In the genomic region with DNA sequence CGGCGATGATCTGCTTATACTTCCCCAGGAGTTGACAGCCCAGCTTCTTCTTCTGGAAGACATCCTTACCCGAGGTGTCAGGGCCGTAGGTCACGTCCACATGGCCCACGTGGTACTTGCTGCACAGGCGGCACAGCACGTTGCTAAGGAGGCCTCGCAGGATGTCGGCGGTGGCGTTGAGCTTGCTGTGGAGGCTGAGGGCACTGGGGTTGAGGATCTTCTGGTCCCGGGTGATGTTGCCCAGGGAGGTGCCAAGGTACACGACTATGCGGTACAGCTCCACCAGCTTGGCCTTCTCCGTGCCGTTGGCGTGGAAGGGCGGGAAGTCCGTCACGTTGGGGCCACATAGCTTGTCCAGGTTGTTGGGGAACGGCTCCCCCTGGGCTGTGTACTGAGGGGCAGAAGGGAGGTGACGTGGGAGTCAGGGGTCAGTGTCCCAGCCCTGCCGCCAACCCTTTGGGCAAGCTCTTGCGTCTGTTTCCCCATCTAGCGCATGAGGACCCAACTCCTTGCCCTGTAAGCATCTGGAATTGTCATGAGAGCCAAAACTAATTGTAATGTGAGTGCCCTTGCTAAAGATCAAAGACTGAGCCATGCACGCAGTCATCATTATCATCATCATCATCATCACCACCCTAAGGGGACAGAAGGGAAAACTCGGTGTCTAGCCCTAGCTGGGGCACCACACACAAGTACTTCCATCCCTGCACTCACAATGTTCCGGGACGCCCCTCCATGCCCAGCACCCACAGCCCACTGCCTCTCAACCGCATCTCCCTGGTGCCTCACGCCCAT, we compare ENCODE assay signal across 1 cellular context.
TF ChIP-seq lines count a peak whose summit lies in the region.

No MANE protein-coding gene starts in this region.

TF ChIP-seq in K562, 482 proteins besides CTCF, POLR2A, EP300 and RAD21:
- no peak for TF ChIP-seq ETV5 (CRISPR knock-in tag; IDR thresholded peaks at IDR 0.05; ENCODE audit: low read depth)
- no peak for TF ChIP-seq NR1H2 (CRISPR knock-in tag; IDR thresholded peaks at IDR 0.05)
- TF ChIP-seq CXXC5 (CRISPR knock-in tag; IDR thresholded peaks at IDR 0.05): no peak
- TF ChIP-seq DACH1 (IDR thresholded peaks at IDR 0.05; ENCODE audit: partially characterized antibody): no peak
- no peak for TF ChIP-seq HCFC1 (IDR thresholded peaks at IDR 0.05; ENCODE audit: low read depth, low read length)
- no peak for TF ChIP-seq ZNF212 (CRISPR knock-in tag; IDR thresholded peaks at IDR 0.05)
- no peak for TF ChIP-seq RBBP5 (IDR thresholded peaks at IDR 0.05; ENCODE audit: borderline replicate concordance, insufficient read depth, low read length, poor library complexity, severe bottlenecking)
- TF ChIP-seq, protein P1, sequence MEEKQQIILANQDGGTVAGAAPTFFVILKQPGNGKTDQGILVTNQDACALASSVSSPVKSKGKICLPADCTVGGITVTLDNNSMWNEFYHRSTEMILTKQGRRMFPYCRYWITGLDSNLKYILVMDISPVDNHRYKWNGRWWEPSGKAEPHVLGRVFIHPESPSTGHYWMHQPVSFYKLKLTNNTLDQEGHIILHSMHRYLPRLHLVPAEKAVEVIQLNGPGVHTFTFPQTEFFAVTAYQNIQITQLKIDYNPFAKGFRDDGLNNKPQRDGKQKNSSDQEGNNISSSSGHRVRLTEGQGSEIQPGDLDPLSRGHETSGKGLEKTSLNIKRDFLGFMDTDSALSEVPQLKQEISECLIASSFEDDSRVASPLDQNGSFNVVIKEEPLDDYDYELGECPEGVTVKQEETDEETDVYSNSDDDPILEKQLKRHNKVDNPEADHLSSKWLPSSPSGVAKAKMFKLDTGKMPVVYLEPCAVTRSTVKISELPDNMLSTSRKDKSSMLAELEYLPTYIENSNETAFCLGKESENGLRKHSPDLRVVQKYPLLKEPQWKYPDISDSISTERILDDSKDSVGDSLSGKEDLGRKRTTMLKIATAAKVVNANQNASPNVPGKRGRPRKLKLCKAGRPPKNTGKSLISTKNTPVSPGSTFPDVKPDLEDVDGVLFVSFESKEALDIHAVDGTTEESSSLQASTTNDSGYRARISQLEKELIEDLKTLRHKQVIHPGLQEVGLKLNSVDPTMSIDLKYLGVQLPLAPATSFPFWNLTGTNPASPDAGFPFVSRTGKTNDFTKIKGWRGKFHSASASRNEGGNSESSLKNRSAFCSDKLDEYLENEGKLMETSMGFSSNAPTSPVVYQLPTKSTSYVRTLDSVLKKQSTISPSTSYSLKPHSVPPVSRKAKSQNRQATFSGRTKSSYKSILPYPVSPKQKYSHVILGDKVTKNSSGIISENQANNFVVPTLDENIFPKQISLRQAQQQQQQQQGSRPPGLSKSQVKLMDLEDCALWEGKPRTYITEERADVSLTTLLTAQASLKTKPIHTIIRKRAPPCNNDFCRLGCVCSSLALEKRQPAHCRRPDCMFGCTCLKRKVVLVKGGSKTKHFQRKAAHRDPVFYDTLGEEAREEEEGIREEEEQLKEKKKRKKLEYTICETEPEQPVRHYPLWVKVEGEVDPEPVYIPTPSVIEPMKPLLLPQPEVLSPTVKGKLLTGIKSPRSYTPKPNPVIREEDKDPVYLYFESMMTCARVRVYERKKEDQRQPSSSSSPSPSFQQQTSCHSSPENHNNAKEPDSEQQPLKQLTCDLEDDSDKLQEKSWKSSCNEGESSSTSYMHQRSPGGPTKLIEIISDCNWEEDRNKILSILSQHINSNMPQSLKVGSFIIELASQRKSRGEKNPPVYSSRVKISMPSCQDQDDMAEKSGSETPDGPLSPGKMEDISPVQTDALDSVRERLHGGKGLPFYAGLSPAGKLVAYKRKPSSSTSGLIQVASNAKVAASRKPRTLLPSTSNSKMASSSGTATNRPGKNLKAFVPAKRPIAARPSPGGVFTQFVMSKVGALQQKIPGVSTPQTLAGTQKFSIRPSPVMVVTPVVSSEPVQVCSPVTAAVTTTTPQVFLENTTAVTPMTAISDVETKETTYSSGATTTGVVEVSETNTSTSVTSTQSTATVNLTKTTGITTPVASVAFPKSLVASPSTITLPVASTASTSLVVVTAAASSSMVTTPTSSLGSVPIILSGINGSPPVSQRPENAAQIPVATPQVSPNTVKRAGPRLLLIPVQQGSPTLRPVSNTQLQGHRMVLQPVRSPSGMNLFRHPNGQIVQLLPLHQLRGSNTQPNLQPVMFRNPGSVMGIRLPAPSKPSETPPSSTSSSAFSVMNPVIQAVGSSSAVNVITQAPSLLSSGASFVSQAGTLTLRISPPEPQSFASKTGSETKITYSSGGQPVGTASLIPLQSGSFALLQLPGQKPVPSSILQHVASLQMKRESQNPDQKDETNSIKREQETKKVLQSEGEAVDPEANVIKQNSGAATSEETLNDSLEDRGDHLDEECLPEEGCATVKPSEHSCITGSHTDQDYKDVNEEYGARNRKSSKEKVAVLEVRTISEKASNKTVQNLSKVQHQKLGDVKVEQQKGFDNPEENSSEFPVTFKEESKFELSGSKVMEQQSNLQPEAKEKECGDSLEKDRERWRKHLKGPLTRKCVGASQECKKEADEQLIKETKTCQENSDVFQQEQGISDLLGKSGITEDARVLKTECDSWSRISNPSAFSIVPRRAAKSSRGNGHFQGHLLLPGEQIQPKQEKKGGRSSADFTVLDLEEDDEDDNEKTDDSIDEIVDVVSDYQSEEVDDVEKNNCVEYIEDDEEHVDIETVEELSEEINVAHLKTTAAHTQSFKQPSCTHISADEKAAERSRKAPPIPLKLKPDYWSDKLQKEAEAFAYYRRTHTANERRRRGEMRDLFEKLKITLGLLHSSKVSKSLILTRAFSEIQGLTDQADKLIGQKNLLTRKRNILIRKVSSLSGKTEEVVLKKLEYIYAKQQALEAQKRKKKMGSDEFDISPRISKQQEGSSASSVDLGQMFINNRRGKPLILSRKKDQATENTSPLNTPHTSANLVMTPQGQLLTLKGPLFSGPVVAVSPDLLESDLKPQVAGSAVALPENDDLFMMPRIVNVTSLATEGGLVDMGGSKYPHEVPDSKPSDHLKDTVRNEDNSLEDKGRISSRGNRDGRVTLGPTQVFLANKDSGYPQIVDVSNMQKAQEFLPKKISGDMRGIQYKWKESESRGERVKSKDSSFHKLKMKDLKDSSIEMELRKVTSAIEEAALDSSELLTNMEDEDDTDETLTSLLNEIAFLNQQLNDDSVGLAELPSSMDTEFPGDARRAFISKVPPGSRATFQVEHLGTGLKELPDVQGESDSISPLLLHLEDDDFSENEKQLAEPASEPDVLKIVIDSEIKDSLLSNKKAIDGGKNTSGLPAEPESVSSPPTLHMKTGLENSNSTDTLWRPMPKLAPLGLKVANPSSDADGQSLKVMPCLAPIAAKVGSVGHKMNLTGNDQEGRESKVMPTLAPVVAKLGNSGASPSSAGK (IDR thresholded peaks at IDR 0.05): peak; percentile 29; the same call in 1 of the 2 replicates
- TF ChIP-seq, protein P2, sequence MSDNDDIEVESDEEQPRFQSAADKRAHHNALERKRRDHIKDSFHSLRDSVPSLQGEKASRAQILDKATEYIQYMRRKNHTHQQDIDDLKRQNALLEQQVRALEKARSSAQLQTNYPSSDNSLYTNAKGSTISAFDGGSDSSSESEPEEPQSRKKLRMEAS (CRISPR knock-in tag; IDR thresholded peaks at IDR 0.05): 0 out of 2 replicates have a peak, but pooled peaks have one; percentile 23
- TF ChIP-seq, protein P3, sequence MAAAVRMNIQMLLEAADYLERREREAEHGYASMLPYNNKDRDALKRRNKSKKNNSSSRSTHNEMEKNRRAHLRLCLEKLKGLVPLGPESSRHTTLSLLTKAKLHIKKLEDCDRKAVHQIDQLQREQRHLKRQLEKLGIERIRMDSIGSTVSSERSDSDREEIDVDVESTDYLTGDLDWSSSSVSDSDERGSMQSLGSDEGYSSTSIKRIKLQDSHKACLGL (CRISPR knock-in tag; IDR thresholded peaks at IDR 0.05; ENCODE audit: borderline replicate concordance, poor library complexity, severe bottlenecking): no peak
- TF ChIP-seq BACH1 (tag; IDR thresholded peaks at IDR 0.05): no peak
- no peak for TF ChIP-seq CHD4 (IDR thresholded peaks at IDR 0.05; ENCODE audit: insufficient read depth, insufficient replicate concordance, low read depth, low read length, poor library complexity, severe bottlenecking)
- TF ChIP-seq, protein P4, sequence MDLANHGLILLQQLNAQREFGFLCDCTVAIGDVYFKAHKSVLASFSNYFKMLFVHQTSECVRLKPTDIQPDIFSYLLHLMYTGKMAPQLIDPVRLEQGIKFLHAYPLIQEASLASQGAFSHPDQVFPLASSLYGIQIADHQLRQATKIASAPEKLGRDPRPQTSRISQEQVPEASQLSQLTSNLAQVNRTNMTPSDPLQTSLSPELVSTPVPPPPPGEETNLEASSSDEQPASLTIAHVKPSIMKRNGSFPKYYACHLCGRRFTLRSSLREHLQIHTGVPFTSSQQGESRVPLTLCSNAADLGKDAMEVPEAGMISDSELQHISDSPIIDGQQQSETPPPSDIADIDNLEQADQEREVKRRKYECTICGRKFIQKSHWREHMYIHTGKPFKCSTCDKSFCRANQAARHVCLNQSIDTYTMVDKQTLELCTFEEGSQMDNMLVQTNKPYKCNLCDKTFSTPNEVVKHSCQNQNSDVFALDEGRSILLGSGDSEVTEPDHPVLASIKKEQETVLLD (IDR thresholded peaks at IDR 0.05): no peak
TF ChIP-seq in K562: peak in this region for 2.
